ENCODE assay signal across 27 cellular contexts in genomic region chr6:53044572-53044971, GRCh38. TPM values are rescaled to one million over a fixed set of nuclear protein-coding genes. Genes with fewer than 3 reads are reported as not detected.
A peak's percentile ranks its signal among the peaks of the same experiment; 100 is the strongest.
DNase-seq lines count a peak whose midpoint lies in the region; ATAC-seq, FAIRE-seq and TF ChIP-seq lines count a peak whose summit lies in the region.
"Had no signal": no experiment of that assay in that cellular context is flagged by ENCODE, and none has a peak within 500 bp of the region (broad histone marks: within the 10 kb centered on the region; RNA-seq: fewer than 3 reads in every experiment).

No MANE protein-coding gene starts in this region.

- no peak for TF ChIP-seq CTCF in HepG2 (CRISPR knock-in tag; IDR thresholded peaks at IDR 0.05)
- TF ChIP-seq CTCF in right lobe of liver (IDR thresholded peaks at IDR 0.05) = no peak
- no peak for TF ChIP-seq CTCF in brain (conservative IDR thresholded peaks at IDR 0.05)
- TF ChIP-seq CTCF in type B pancreatic cell (conservative IDR thresholded peaks at IDR 0.05) = no peak
- TF ChIP-seq CTCF in CD8-positive, alpha-beta T cell (IDR thresholded peaks at IDR 0.05) = no peak

- CTCF ChIA-PET in HepG2 (lab: Yijun Ruan, JAX; ENCODE audit: low intra/inter-chr PET ratio, low total read pairs) = no interaction called here
- CTCF ChIA-PET in CD8-positive, alpha-beta T cell (lab: Charles Lee) = no interaction called here

- DNase-seq in HepG2 (ENCODE audit: low spot score) (no peak), right lobe of liver (no peak), mesenchymal stem cell (no peak), type B pancreatic cell (ENCODE audit: extremely low spot score, unreplicated experiment) (no peak), epidermal melanocyte (ENCODE audit: insufficient read length, low spot score) (no peak)
- no peak for DNase-seq in CD8-positive, alpha-beta T cell
- DNase-seq: activated CD4-positive, alpha-beta T cell treated with anti-CD3 and anti-CD28 coated beads, Interleukin-2, amount 10 ng/mL, durations not matched to agents 24 days and 14 days; activated effector memory CD4-positive, alpha-beta T cell treated with anti-CD3 and anti-CD28 coated beads, Interleukin-2, amount 50 U/mL, for 16 hours; CD4-positive, alpha-beta memory T cell; cerebellar nuclear complex; DMS 273 treated with DMSO at 0.1 percent for 48 hours; left lung; NCI-H1048; NCI-H446 treated with DMSO at 0.1 percent for 48 hours; psoas muscle; SIG-M5; sigmoid colon; stimulated activated CD4-positive, alpha-beta T cell treated with anti-CD3 and anti-CD28 coated beads, Interleukin-15, amount 100 ng/mL, for 24 hours; T-cell had no signal

- peak; percentile 42 for FAIRE-seq in HepG2 (lab: Jason Lieb, UNC)
- FAIRE-seq: GM12878 had no signal

- no peak overlapping the region for H2BK12ac ChIP-seq in mesenchymal stem cell (ENCODE audit: low read length in 2 of 2)

- ATAC-seq in HepG2 (no peak), right lobe of liver (no peak), HG03095 (IDR thresholded peaks at IDR 0.05; ENCODE audit: unreplicated experiment) (no peak)
- no peak for ATAC-seq in CD8-positive, alpha-beta T cell
- ATAC-seq: GM12878; stimulated activated effector memory CD8-positive, alpha-beta T cell treated with anti-CD3 and anti-CD28 coated beads, Interleukin-12 subunit alpha, Interleukin-12 subunit beta, amount 100 ng/mL, for 72 hours; T-cell had no signal

- no peak overlapping the region for H4K8ac ChIP-seq in mesenchymal stem cell (ENCODE audit: low read length)

- TF ChIP-seq RAD21 in HepG2 (CRISPR knock-in tag; IDR thresholded peaks at IDR 0.05) = no peak

- H3K27ac Mint-ChIP-seq in brain (peak overlapping the region in 3 of 5 experiments; percentile 70 to 93 (median 78)), type B pancreatic cell (peak overlapping the region; percentile 56)
- no peak overlapping the region for H3K27ac Mint-ChIP-seq in CD8-positive, alpha-beta T cell
- H3K27ac Mint-ChIP-seq: activated CD4-positive, alpha-beta T cell treated with anti-CD3 and anti-CD28 coated beads, Interleukin-2, amount 10 ng/mL, durations not matched to agents 24 days and 14 days; B cell; CD4-positive, alpha-beta memory T cell; IgD-negative memory B cell; stimulated activated effector memory CD8-positive, alpha-beta T cell treated with anti-CD3 and anti-CD28 coated beads, Interleukin-12 subunit alpha, Interleukin-12 subunit beta, amount 100 ng/mL, for 72 hours; T-cell had no signal

- H4K20me1 ChIP-seq in HepG2 (ENCODE audit: insufficient read depth, low read length) = no peaks in the 10 kb centered on the region

- H3K4me3 ChIP-seq in HepG2 (replicated peaks in 1 of 3; ENCODE audit: insufficient read depth in 1 of 3, low read depth in 2 of 3, low read length in 3 of 3) (no peak overlapping the region), right lobe of liver (no peak overlapping the region), mesenchymal stem cell (ENCODE audit: insufficient read depth in 1 of 2, low read depth in 1 of 2, low read length in 2 of 2) (no peak overlapping the region)
- no peak overlapping the region for H3K4me3 ChIP-seq in CD8-positive, alpha-beta T cell (ENCODE audit: low read depth, low read length)
- H3K4me3 ChIP-seq: GM12878, left lung, psoas muscle, sigmoid colon, tibial nerve had no signal

- H3K4me1 Mint-ChIP-seq in brain = peaks cover 58% of the 10 kb centered on the region
- peaks cover 25% of the 10 kb centered on the region for H3K4me1 Mint-ChIP-seq in type B pancreatic cell (ENCODE audit: unreplicated experiment)
- H3K4me1 Mint-ChIP-seq in CD8-positive, alpha-beta T cell (ENCODE audit: low read depth) = peaks cover 26% of the 10 kb centered on the region

- H3K36me3 Mint-ChIP-seq in brain (peaks cover 48% of the 10 kb centered on the region), type B pancreatic cell (peaks cover 32% of the 10 kb centered on the region)
- peaks cover 26% of the 10 kb centered on the region for H3K36me3 Mint-ChIP-seq in CD8-positive, alpha-beta T cell

- H3K36me3 ChIP-seq in HepG2 (replicated peaks in 1 of 2; ENCODE audit: control insufficient read depth in 1 of 2, insufficient read depth in 2 of 2, low read length in 2 of 2) = peaks cover 11 to 21% of the 10 kb centered on the region in 2 experiments
- peaks cover 0 to 17% (median 0%) of the 10 kb centered on the region in 4 donors for H3K36me3 ChIP-seq in right lobe of liver
- peaks cover under 1 to 16% of the 10 kb centered on the region in 2 experiments for H3K36me3 ChIP-seq in mesenchymal stem cell (ENCODE audit: control insufficient read depth in 1 of 2, insufficient read depth in 2 of 2, low read depth in 1 of 2, low read length in 2 of 2)
- peaks cover 9% of the 10 kb centered on the region for H3K36me3 ChIP-seq in CD8-positive, alpha-beta T cell (ENCODE audit: insufficient read depth, low read length)

- no peak overlapping the region for H3K14ac ChIP-seq in mesenchymal stem cell (ENCODE audit: low read length in 2 of 2)

- no peak overlapping the region for H3K18ac ChIP-seq in mesenchymal stem cell (ENCODE audit: low read depth in 1 of 2, low read length in 2 of 2)

- no peaks in the 10 kb centered on the region for H3K79me2 ChIP-seq in HepG2 (ENCODE audit: insufficient read depth, low read length)

- H2AFZ ChIP-seq in HepG2 (ENCODE audit: low read length) (no peak overlapping the region), mesenchymal stem cell (ENCODE audit: low read depth, low read length) (no peak overlapping the region)

- H3K4me3 Mint-ChIP-seq in brain (peak overlapping the region in 2 of 5 experiments; percentile 1 to 37), type B pancreatic cell (no peak overlapping the region)
- H3K4me3 Mint-ChIP-seq in CD8-positive, alpha-beta T cell = no peak overlapping the region
- H3K4me3 Mint-ChIP-seq: activated CD4-positive, alpha-beta T cell treated with anti-CD3 and anti-CD28 coated beads, Interleukin-2, amount 10 ng/mL, durations not matched to agents 24 days and 14 days; B cell; CD4-positive, alpha-beta memory T cell; stimulated activated effector memory CD8-positive, alpha-beta T cell treated with anti-CD3 and anti-CD28 coated beads, Interleukin-12 subunit alpha, Interleukin-12 subunit beta, amount 100 ng/mL, for 72 hours; T-cell had no signal

- H2BK5ac ChIP-seq in mesenchymal stem cell (ENCODE audit: low read depth, low read length, poor library complexity, severe bottlenecking) = no peak overlapping the region

- no peak overlapping the region for H3K23ac ChIP-seq in mesenchymal stem cell (ENCODE audit: low read length in 2 of 2)

- no peak overlapping the region for H3K4me2 ChIP-seq in HepG2 (ENCODE audit: low read depth, low read length)
- H3K4me2 ChIP-seq in mesenchymal stem cell (ENCODE audit: low read length, poor library complexity, severe bottlenecking) = no peak overlapping the region

- H3K27ac ChIP-seq in HepG2 (ENCODE audit: extremely low read length, insufficient read depth, low read length) (no peak overlapping the region), right lobe of liver (no peak overlapping the region), mesenchymal stem cell (ENCODE audit: low read length, poor library complexity, severe bottlenecking) (no peak overlapping the region)
- H3K27ac ChIP-seq in CD8-positive, alpha-beta T cell (ENCODE audit: low read depth, low read length) = no peak overlapping the region
- H3K27ac ChIP-seq: neutrophil had no signal

- intact Hi-C loops in HepG2 (cut with micrococcal nuclease; ENCODE audit: unreplicated experiment) (no loop called here), right lobe of liver (cut with DNase I) (no loop called here)
- intact Hi-C loops in CD8-positive, alpha-beta T cell (cut with DNase I, micrococcal nuclease) = loop anchor here in 1 of 2 experiments (5.0 kb wide), 1 partner anchor 37 kb away; no protein-coding TSS in a partner anchor

- no TSS peak for BruUV-seq in HepG2 (replicated peaks; lab: Mats Ljungman, UMichigan)

- in situ Hi-C loops in HepG2 (cut with HindIII; ENCODE audit: extremely low pct_ligation_motif_present, low pct_unique_long_range_greater_than_20kb) = no loop called here

- H3K9me3 Mint-ChIP-seq in brain (no peaks in the 10 kb centered on the region), type B pancreatic cell (peaks cover 3% of the 10 kb centered on the region)
- no peaks in the 10 kb centered on the region for H3K9me3 Mint-ChIP-seq in CD8-positive, alpha-beta T cell
- H3K9me3 Mint-ChIP-seq: CD4-positive, alpha-beta memory T cell; IgD-negative memory B cell; stimulated activated effector memory CD8-positive, alpha-beta T cell treated with anti-CD3 and anti-CD28 coated beads, Interleukin-12 subunit alpha, Interleukin-12 subunit beta, amount 100 ng/mL, for 72 hours; T-cell had no signal

- no peak overlapping the region for H2AK5ac ChIP-seq in mesenchymal stem cell (ENCODE audit: low read length, severe bottlenecking)

- peaks cover 7% of the 10 kb centered on the region for H3K79me1 ChIP-seq in mesenchymal stem cell (replicated peaks; ENCODE audit: low read length, poor library complexity, severe bottlenecking)

- no peak overlapping the region for H4K91ac ChIP-seq in mesenchymal stem cell (ENCODE audit: low read length)

- H3K4me1 ChIP-seq in HepG2 (ENCODE audit: insufficient read depth, low read length) (peaks cover 15% of the 10 kb centered on the region), right lobe of liver (peaks cover 0 to 10% (median 3%) of the 10 kb centered on the region in 4 donors), mesenchymal stem cell (ENCODE audit: control insufficient read depth, insufficient read depth, low read depth, low read length) (peaks cover 8% of the 10 kb centered on the region)
- peaks cover 11% of the 10 kb centered on the region for H3K4me1 ChIP-seq in CD8-positive, alpha-beta T cell (ENCODE audit: insufficient read depth, low read length)

- H3K9ac ChIP-seq in HepG2 (ENCODE audit: insufficient read depth, low read depth, low read length) (no peak overlapping the region), mesenchymal stem cell (ENCODE audit: low read length) (peak overlapping the region; percentile 60)

- no peak for TF ChIP-seq POLR2A in HepG2 (IDR thresholded peaks at IDR 0.05; ENCODE audit: insufficient read depth in 1 of 2, low read depth in 2 of 2, low read length in 2 of 2)
- no peak for TF ChIP-seq POLR2A in right lobe of liver (IDR thresholded peaks at IDR 0.05)

- H3K27me3 ChIP-seq in HepG2 (ENCODE audit: control insufficient read depth in 1 of 2, insufficient read depth in 2 of 2, low read length in 2 of 2) (no peaks in the 10 kb centered on the region), right lobe of liver (no peaks in the 10 kb centered on the region), mesenchymal stem cell (ENCODE audit: control insufficient read depth in 1 of 2, insufficient read depth in 1 of 2, low read length in 2 of 2) (no peaks in the 10 kb centered on the region)
- H3K27me3 ChIP-seq in CD8-positive, alpha-beta T cell (ENCODE audit: insufficient read depth, low read length) = no peaks in the 10 kb centered on the region
- H3K27me3 ChIP-seq: left lung, neutrophil, sigmoid colon, tibial nerve had no signal

- POLR2A ChIA-PET in HepG2 (lab: Yijun Ruan, JAX) = no interaction called here
- POLR2A ChIA-PET in CD8-positive, alpha-beta T cell (lab: Charles Lee) = interaction anchor here (0.7 kb wide), 1 partner anchor 16 kb away, joined by 3 read pairs; no protein-coding TSS in a partner anchor

- no peak overlapping the region for H2BK120ac ChIP-seq in mesenchymal stem cell (ENCODE audit: low read depth, low read length)

- H3K27me3 Mint-ChIP-seq in brain = no peaks in the 10 kb centered on the region
- H3K27me3 Mint-ChIP-seq in type B pancreatic cell = no peaks in the 10 kb centered on the region
- H3K27me3 Mint-ChIP-seq in CD8-positive, alpha-beta T cell (ENCODE audit: low read depth) = no peaks in the 10 kb centered on the region
- H3K27me3 Mint-ChIP-seq: activated CD4-positive, alpha-beta T cell treated with anti-CD3 and anti-CD28 coated beads, Interleukin-2, amount 10 ng/mL, durations not matched to agents 24 days and 14 days; B cell; CD4-positive, alpha-beta memory T cell; IgD-negative memory B cell; T-cell had no signal

- no peaks in the 10 kb centered on the region for H3K9me3 ChIP-seq in HepG2 (ENCODE audit: low read length)
- no peaks in the 10 kb centered on the region for H3K9me3 ChIP-seq in right lobe of liver
- H3K9me3 ChIP-seq in mesenchymal stem cell (ENCODE audit: control insufficient read depth, low read length) = no peaks in the 10 kb centered on the region
- H3K9me3 ChIP-seq in CD8-positive, alpha-beta T cell (ENCODE audit: low read length) = no peaks in the 10 kb centered on the region
- H3K9me3 ChIP-seq: left lung, neutrophil, psoas muscle, sigmoid colon, tibial nerve had no signal

- H2BK15ac ChIP-seq in mesenchymal stem cell (ENCODE audit: low read depth, poor library complexity, severe bottlenecking) = no peak overlapping the region

- TF ChIP-seq EP300 in HepG2 (IDR thresholded peaks at IDR 0.05; ENCODE audit: low read depth in 2 of 2, low read length in 2 of 2) = no peak
- TF ChIP-seq EP300 in HepG2 (CRISPR knock-in tag; IDR thresholded peaks at IDR 0.05; ENCODE audit: borderline replicate concordance) = no peak

- WGBS in HepG2 (ENCODE audit: low lambda C conversion rate) = 66% methylated on average over 4 of the region's 4 CpGs
- 71% methylated on average over 4 of the region's 4 CpGs for WGBS in right lobe of liver (ENCODE audit: insufficient coverage, low coverage, low lambda C conversion rate, missing lambda C conversion rate)
- WGBS in mesenchymal stem cell = 88% methylated on average over 1 of the region's 4 CpGs

- H3K4ac ChIP-seq in mesenchymal stem cell (ENCODE audit: low read depth in 1 of 2, low read length in 2 of 2) = no peak overlapping the region

RNA-seq across cellular contexts. Expression of gene CILK1, which starts 17.1 kb away (rescaled TPM):
- total RNA-seq in HepG2 (2016; rRNA removed; fragmentation: Illumina TruSeq; extraction: Trizol) = 15.5 and 25.4 TPM in 2 replicates
- total RNA-seq in HepG2 (2016; cell fraction: cytosol; rRNA removed; fragmentation: Illumina TruSeq; extraction: Trizol; ENCODE audit: low read depth) = 1.7 and 1.8 TPM in 2 replicates
- 15.4 and 24.0 TPM in 2 replicates for total RNA-seq in HepG2 (2016; cell fraction: insoluble cytoplasmic fraction; rRNA removed; fragmentation: Illumina TruSeq; extraction: Trizol)
- 12.7 and 13.3 TPM in 2 replicates for total RNA-seq in HepG2 (2016; cell fraction: membrane; rRNA removed; fragmentation: Illumina TruSeq; extraction: Trizol)
- 13.0 and 14.6 TPM in 2 replicates for total RNA-seq in HepG2 (2016; cell fraction: nucleus; rRNA removed; fragmentation: Illumina TruSeq; extraction: Trizol)
- polyA plus RNA-seq in HepG2 (2011; rRNA removed) = 8.7 and 11.4 TPM in 2 replicates
- polyA plus RNA-seq in HepG2 (2011; cell fraction: cytosol; rRNA removed) = 5.9 and 7.6 TPM in 2 replicates
- polyA plus RNA-seq in HepG2 (2011; cell fraction: nucleus; rRNA removed) = 4.6 and 4.9 TPM in 2 replicates
- polyA plus RNA-seq in HepG2 (2012) = 5.6 and 6.2 TPM in 2 replicates
- polyA plus RNA-seq in HepG2 (2016; cell fraction: cytosol; fragmentation: Illumina TruSeq; extraction: Trizol; ENCODE audit: low read depth) = 1.3 and 1.4 TPM in 2 replicates
- 24.9 and 25.0 TPM in 2 replicates for polyA plus RNA-seq in HepG2 (2016; cell fraction: insoluble cytoplasmic fraction; fragmentation: Illumina TruSeq; extraction: Trizol; ENCODE audit: low read depth)
- 7.3 and 7.7 TPM in 2 replicates for polyA plus RNA-seq in HepG2 (2016; cell fraction: membrane; fragmentation: Illumina TruSeq; extraction: Trizol; ENCODE audit: low read depth)
- polyA plus RNA-seq in HepG2 (2016; cell fraction: nucleus; fragmentation: Illumina TruSeq; extraction: Trizol; ENCODE audit: insufficient read depth, low read depth) = 19.5 and 21.6 TPM in 2 replicates
- 6.8 and 9.5 TPM in 2 replicates for polyA minus RNA-seq in HepG2 (2011; rRNA and poly(A)+ RNA removed; ENCODE audit: low replicate concordance)
- 7.1 and 9.0 TPM in 2 replicates for polyA minus RNA-seq in HepG2 (2011; cell fraction: cytosol; rRNA and poly(A)+ RNA removed)
- 8.2 and 11.1 TPM in 2 replicates for polyA minus RNA-seq in HepG2 (2011; cell fraction: nucleus; rRNA and poly(A)+ RNA removed)
- 1 to 10 TPM; 5.6 to 7.8 (median 6.9) TPM for total RNA-seq in right lobe of liver
- polyA plus RNA-seq in brain (ENCODE audit: insufficient read depth, low read depth, low replicate concordance) = 2.9 TPM
- 12.2 TPM for polyA plus RNA-seq in mesenchymal stem cell (2013, experiment 1 of 2)
- 12.6 TPM for polyA plus RNA-seq in mesenchymal stem cell (2013, experiment 2 of 2)
- 18.4 and 18.6 TPM in 2 replicates for total RNA-seq in type B pancreatic cell (ENCODE audit: low replicate concordance)
- total RNA-seq in CD8-positive, alpha-beta T cell = 1 to 10 TPM; 2.7 TPM

RNA-seq across cellular contexts. Expression of gene FBXO9, which starts 20.6 kb away (rescaled TPM):
- total RNA-seq in HepG2 (2016; rRNA removed; fragmentation: Illumina TruSeq; extraction: Trizol) = 59.2 and 64.3 TPM in 2 replicates
- 39.0 and 41.9 TPM in 2 replicates for total RNA-seq in HepG2 (2016; cell fraction: cytosol; rRNA removed; fragmentation: Illumina TruSeq; extraction: Trizol; ENCODE audit: low read depth)
- total RNA-seq in HepG2 (2016; cell fraction: insoluble cytoplasmic fraction; rRNA removed; fragmentation: Illumina TruSeq; extraction: Trizol) = 57.9 and 71.5 TPM in 2 replicates
- total RNA-seq in HepG2 (2016; cell fraction: membrane; rRNA removed; fragmentation: Illumina TruSeq; extraction: Trizol) = 69.1 and 90.8 TPM in 2 replicates
- total RNA-seq in HepG2 (2016; cell fraction: nucleus; rRNA removed; fragmentation: Illumina TruSeq; extraction: Trizol) = 79.2 and 92.5 TPM in 2 replicates
- 93.5 and 98.4 TPM in 2 replicates for polyA plus RNA-seq in HepG2 (2011; rRNA removed)
- polyA plus RNA-seq in HepG2 (2011; cell fraction: cytosol; rRNA removed) = 44.3 and 45.4 TPM in 2 replicates
- 382 and 412 TPM in 2 replicates for polyA plus RNA-seq in HepG2 (2011; cell fraction: nucleus; rRNA removed)
- 65.8 and 76.9 TPM in 2 replicates for polyA plus RNA-seq in HepG2 (2012)
- 44.6 and 65.5 TPM in 2 replicates for polyA plus RNA-seq in HepG2 (2016; cell fraction: cytosol; fragmentation: Illumina TruSeq; extraction: Trizol; ENCODE audit: low read depth)
- polyA plus RNA-seq in HepG2 (2016; cell fraction: insoluble cytoplasmic fraction; fragmentation: Illumina TruSeq; extraction: Trizol; ENCODE audit: low read depth) = 77.5 and 86.9 TPM in 2 replicates
- polyA plus RNA-seq in HepG2 (2016; cell fraction: membrane; fragmentation: Illumina TruSeq; extraction: Trizol; ENCODE audit: low read depth) = 66.8 and 86.6 TPM in 2 replicates
- polyA plus RNA-seq in HepG2 (2016; cell fraction: nucleus; fragmentation: Illumina TruSeq; extraction: Trizol; ENCODE audit: insufficient read depth, low read depth) = 216 and 220 TPM in 2 replicates
- polyA minus RNA-seq in HepG2 (2011; rRNA and poly(A)+ RNA removed; ENCODE audit: low replicate concordance) = 55.2 and 76.3 TPM in 2 replicates
- polyA minus RNA-seq in HepG2 (2011; cell fraction: cytosol; rRNA and poly(A)+ RNA removed) = 24.3 and 30.7 TPM in 2 replicates
- polyA minus RNA-seq in HepG2 (2011; cell fraction: nucleus; rRNA and poly(A)+ RNA removed) = 98.2 and 133 TPM in 2 replicates
- 10 to 100 TPM; 24.6 to 78.7 (median 54.1) TPM for total RNA-seq in right lobe of liver
- 24.1 TPM for polyA plus RNA-seq in brain (ENCODE audit: insufficient read depth, low read depth, low replicate concordance)
- polyA plus RNA-seq in mesenchymal stem cell (2013, experiment 1 of 2) = 47.0 TPM
- 49.2 TPM for polyA plus RNA-seq in mesenchymal stem cell (2013, experiment 2 of 2)
- 67.7 and 78.5 TPM in 2 replicates for total RNA-seq in type B pancreatic cell (ENCODE audit: low replicate concordance)
- total RNA-seq in CD8-positive, alpha-beta T cell = 10 to 100 TPM; 63.7 to 67.8 TPM

RNA-seq across cellular contexts. Expression of gene GSTA4, which starts 49.5 kb away (rescaled TPM):
- 53.6 and 70.3 TPM in 2 replicates for total RNA-seq in HepG2 (2016; rRNA removed; fragmentation: Illumina TruSeq; extraction: Trizol)
- total RNA-seq in HepG2 (2016; cell fraction: cytosol; rRNA removed; fragmentation: Illumina TruSeq; extraction: Trizol; ENCODE audit: low read depth) = 9.4 and 12.3 TPM in 2 replicates
- 52.2 and 73.2 TPM in 2 replicates for total RNA-seq in HepG2 (2016; cell fraction: insoluble cytoplasmic fraction; rRNA removed; fragmentation: Illumina TruSeq; extraction: Trizol)
- 19.9 and 21.3 TPM in 2 replicates for total RNA-seq in HepG2 (2016; cell fraction: membrane; rRNA removed; fragmentation: Illumina TruSeq; extraction: Trizol)
- total RNA-seq in HepG2 (2016; cell fraction: nucleus; rRNA removed; fragmentation: Illumina TruSeq; extraction: Trizol) = 30.5 and 33.7 TPM in 2 replicates
- polyA plus RNA-seq in HepG2 (2011; rRNA removed) = 25.9 and 34.1 TPM in 2 replicates
- polyA plus RNA-seq in HepG2 (2011; cell fraction: cytosol; rRNA removed) = 11.9 and 18.2 TPM in 2 replicates
- polyA plus RNA-seq in HepG2 (2011; cell fraction: nucleus; rRNA removed) = 23.0 and 31.9 TPM in 2 replicates
- polyA plus RNA-seq in HepG2 (2012) = 21.2 and 30.4 TPM in 2 replicates
- polyA plus RNA-seq in HepG2 (2016; cell fraction: cytosol; fragmentation: Illumina TruSeq; extraction: Trizol; ENCODE audit: low read depth) = 9.0 and 11.2 TPM in 2 replicates
- polyA plus RNA-seq in HepG2 (2016; cell fraction: insoluble cytoplasmic fraction; fragmentation: Illumina TruSeq; extraction: Trizol; ENCODE audit: low read depth) = 78.1 and 82.8 TPM in 2 replicates
- polyA plus RNA-seq in HepG2 (2016; cell fraction: membrane; fragmentation: Illumina TruSeq; extraction: Trizol; ENCODE audit: low read depth) = 16.5 and 17.2 TPM in 2 replicates
- 59.6 and 59.7 TPM in 2 replicates for polyA plus RNA-seq in HepG2 (2016; cell fraction: nucleus; fragmentation: Illumina TruSeq; extraction: Trizol; ENCODE audit: insufficient read depth, low read depth)
- polyA minus RNA-seq in HepG2 (2011; rRNA and poly(A)+ RNA removed; ENCODE audit: low replicate concordance) = 0.33 and 3.9 TPM in 2 replicates
- 5.7 and 7.4 TPM in 2 replicates for polyA minus RNA-seq in HepG2 (2011; cell fraction: cytosol; rRNA and poly(A)+ RNA removed)
- 8.8 and 12.4 TPM in 2 replicates for polyA minus RNA-seq in HepG2 (2011; cell fraction: nucleus; rRNA and poly(A)+ RNA removed)
- total RNA-seq in right lobe of liver = 10 to 100 TPM in 3 of 6 experiments, 1 to 10 TPM in 3; 4.8 to 23.1 (median 9.2) TPM
- 73.9 TPM for polyA plus RNA-seq in brain (ENCODE audit: insufficient read depth, low read depth, low replicate concordance)
- 24.9 TPM for polyA plus RNA-seq in mesenchymal stem cell (2013, experiment 1 of 2)
- polyA plus RNA-seq in mesenchymal stem cell (2013, experiment 2 of 2) = 25.5 TPM
- total RNA-seq in type B pancreatic cell (ENCODE audit: low replicate concordance) = 51.0 and 72.9 TPM in 2 replicates
- total RNA-seq in CD8-positive, alpha-beta T cell = under 1 TPM in 1 of 2 experiments, not detected in 1; 0.92 TPM
- total RNA-seq: CD4-positive, alpha-beta memory T cell had no signal
